Comparison of ENCODE assay signal across 3 cellular contexts in the genomic region with DNA sequence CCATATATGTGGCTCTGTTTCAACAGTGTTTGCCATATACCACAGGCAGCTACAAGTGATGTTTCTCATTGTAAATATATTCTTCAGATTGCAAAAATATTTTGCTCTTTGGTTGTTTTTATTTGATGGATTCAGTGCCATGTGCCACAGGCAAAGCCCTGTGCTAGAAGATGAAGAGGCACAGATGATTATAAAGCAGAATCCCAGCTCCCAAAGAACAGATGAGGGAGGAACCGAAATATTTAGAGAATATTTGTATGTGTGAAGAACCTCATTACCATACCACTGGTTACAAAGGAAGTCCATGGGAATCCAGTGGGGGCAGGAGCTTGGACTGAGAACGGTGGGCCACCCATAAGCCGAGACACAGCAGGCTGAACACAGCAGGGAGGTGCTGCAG.
TF ChIP-seq lines count a peak whose summit lies in the region.

No MANE protein-coding gene starts in this region.

TF ChIP-seq in HepG2, 621 proteins besides CTCF, POLR2A, EP300 and RAD21:
- TF ChIP-seq ZNF317 (CRISPR knock-in tag; IDR thresholded peaks at IDR 0.05), result peak; percentile 84; the same call in 1 of the 2 replicates
- TF ChIP-seq, protein P1, sequence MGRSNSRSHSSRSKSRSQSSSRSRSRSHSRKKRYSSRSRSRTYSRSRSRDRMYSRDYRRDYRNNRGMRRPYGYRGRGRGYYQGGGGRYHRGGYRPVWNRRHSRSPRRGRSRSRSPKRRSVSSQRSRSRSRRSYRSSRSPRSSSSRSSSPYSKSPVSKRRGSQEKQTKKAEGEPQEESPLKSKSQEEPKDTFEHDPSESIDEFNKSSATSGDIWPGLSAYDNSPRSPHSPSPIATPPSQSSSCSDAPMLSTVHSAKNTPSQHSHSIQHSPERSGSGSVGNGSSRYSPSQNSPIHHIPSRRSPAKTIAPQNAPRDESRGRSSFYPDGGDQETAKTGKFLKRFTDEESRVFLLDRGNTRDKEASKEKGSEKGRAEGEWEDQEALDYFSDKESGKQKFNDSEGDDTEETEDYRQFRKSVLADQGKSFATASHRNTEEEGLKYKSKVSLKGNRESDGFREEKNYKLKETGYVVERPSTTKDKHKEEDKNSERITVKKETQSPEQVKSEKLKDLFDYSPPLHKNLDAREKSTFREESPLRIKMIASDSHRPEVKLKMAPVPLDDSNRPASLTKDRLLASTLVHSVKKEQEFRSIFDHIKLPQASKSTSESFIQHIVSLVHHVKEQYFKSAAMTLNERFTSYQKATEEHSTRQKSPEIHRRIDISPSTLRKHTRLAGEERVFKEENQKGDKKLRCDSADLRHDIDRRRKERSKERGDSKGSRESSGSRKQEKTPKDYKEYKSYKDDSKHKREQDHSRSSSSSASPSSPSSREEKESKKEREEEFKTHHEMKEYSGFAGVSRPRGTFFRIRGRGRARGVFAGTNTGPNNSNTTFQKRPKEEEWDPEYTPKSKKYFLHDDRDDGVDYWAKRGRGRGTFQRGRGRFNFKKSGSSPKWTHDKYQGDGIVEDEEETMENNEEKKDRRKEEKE (IDR thresholded peaks at IDR 0.05), result no peak

TF ChIP-seq in IMR-90, 13 proteins besides CTCF, POLR2A, EP300 and RAD21:
- no peak for TF ChIP-seq MAZ (IDR thresholded peaks at IDR 0.05; ENCODE audit: borderline replicate concordance, low read depth, low read length)
- TF ChIP-seq, protein P2, sequence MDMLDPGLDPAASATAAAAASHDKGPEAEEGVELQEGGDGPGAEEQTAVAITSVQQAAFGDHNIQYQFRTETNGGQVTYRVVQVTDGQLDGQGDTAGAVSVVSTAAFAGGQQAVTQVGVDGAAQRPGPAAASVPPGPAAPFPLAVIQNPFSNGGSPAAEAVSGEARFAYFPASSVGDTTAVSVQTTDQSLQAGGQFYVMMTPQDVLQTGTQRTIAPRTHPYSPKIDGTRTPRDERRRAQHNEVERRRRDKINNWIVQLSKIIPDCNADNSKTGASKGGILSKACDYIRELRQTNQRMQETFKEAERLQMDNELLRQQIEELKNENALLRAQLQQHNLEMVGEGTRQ (IDR thresholded peaks at IDR 0.05; ENCODE audit: low read depth, low read length), result no peak
- no peak for TF ChIP-seq CHD1 (IDR thresholded peaks at IDR 0.05; ENCODE audit: low read depth, low read length)
- no peak for TF ChIP-seq MXI1 (IDR thresholded peaks at IDR 0.05; ENCODE audit: borderline replicate concordance, low read depth, low read length)
- TF ChIP-seq CEBPB (IDR thresholded peaks at IDR 0.05; ENCODE audit: low read depth, low read length), result no peak
- TF ChIP-seq SMC3 (IDR thresholded peaks at IDR 0.05; ENCODE audit: low read depth, low read length), result no peak
- no peak for TF ChIP-seq NFE2L2 (IDR thresholded peaks at IDR 0.05; ENCODE audit: low read depth, low read length)
- no peak for TF ChIP-seq ELK1 (IDR thresholded peaks at IDR 0.05; ENCODE audit: borderline replicate concordance, low read depth, low read length)
- no peak for TF ChIP-seq MAFK (IDR thresholded peaks at IDR 0.05; ENCODE audit: low read depth, low read length)
- no peak for TF ChIP-seq FOS (IDR thresholded peaks at IDR 0.05; ENCODE audit: low read depth, low read length)
- TF ChIP-seq RFX5 (IDR thresholded peaks at IDR 0.05; ENCODE audit: low read depth, low read length), result no peak

TF ChIP-seq in H1, 55 proteins besides CTCF, POLR2A, EP300 and RAD21:
- TF ChIP-seq TAF1 (IDR thresholded peaks at IDR 0.05; ENCODE audit: low read depth, low read length) (no peak), RNF2 (IDR thresholded peaks at IDR 0.05; ENCODE audit: borderline replicate concordance, low read depth, low read length, missing control alignments, poor library complexity, severe bottlenecking) (no peak), NRF1 (IDR thresholded peaks at IDR 0.05; ENCODE audit: low read depth, low read length) (no peak), CHD1 (IDR thresholded peaks at IDR 0.05; ENCODE audit: low read depth, low read length) (no peak), SAP30 (IDR thresholded peaks at IDR 0.05; ENCODE audit: insufficient read depth, insufficient replicate concordance, low read length) (no peak), SRF (IDR thresholded peaks at IDR 0.05; ENCODE audit: low read depth, low read length) (no peak), SP4 (IDR thresholded peaks at IDR 0.05; ENCODE audit: low read length) (no peak), EGR1 (IDR thresholded peaks at IDR 0.05; ENCODE audit: borderline replicate concordance, low read depth, low read length) (no peak), EZH2 (IDR thresholded peaks at IDR 0.05; ENCODE audit: low read depth, low read length, severe bottlenecking) (no peak), JUN (IDR thresholded peaks at IDR 0.05; ENCODE audit: low read depth, low read length) (no peak), ASH2L (IDR thresholded peaks at IDR 0.05; ENCODE audit: low read length) (no peak), GTF2F1 (IDR thresholded peaks at IDR 0.05; ENCODE audit: borderline replicate concordance, low read depth, low read length) (no peak), PHF8 (conservative IDR thresholded peaks at IDR 0.05; ENCODE audit: low read depth, low read length) (no peak)
TF ChIP-seq in H1: peak in this region for 0.
